In the genomic region with DNA sequence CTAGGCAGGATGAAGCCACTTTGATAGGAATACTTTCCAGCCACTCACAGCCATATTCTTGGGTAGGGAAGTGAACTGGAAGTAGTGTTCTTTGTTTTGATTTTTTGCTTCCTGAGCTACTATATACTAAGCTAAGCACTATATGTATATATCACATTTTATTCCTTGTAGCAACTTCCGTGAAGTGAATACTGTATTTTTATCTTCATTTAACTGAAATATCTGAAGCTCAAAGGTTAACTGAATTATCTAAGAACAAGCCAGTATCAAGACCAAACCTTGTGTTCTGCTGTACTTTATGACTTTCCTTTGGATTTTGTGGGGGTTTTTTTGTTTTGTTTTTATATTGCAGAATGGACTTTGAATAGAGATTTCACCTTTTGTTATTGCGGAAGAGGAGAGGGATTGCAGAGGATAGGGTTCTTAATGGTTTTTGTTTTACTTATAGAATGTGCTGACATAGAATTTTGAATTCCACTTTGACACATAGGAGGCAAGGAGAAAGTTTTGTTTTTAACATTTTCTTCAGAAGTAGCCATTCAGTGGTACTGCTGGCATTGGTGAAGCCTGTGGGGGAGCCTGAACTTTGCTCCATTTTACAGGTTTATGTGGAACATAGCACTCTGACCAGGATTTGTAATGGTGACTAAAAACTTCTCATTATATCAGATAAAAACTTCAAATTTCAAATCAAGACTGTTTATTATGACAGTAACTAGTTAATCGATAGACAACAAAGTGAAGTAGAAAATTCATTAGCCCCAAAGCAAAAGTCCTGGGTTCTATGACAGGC, we compare ENCODE assay signal across 19 cellular contexts. TPM values are rescaled to one million over a fixed set of nuclear protein-coding genes. Genes with fewer than 3 reads are reported as not detected.
A peak's percentile ranks its signal among the peaks of the same experiment; 100 is the strongest.
DNase-seq lines count a peak whose midpoint lies in the region; ATAC-seq lines count a peak whose summit lies in the region.
"Had no signal": no experiment of that assay in that cellular context is flagged by ENCODE, and none has a peak within 500 bp of the region (broad histone marks: within the 10 kb centered on the region; RNA-seq: fewer than 3 reads in every experiment).

No MANE protein-coding gene starts in this region.

- no peak for ATAC-seq in T-cell (replicated peaks in 1 of 4)
- ATAC-seq in naive thymus-derived CD8-positive, alpha-beta T cell = no peak
- ATAC-seq: HCT116, PC-3 had no signal

- H3K27me3 Mint-ChIP-seq in activated CD4-positive, alpha-beta T cell treated with anti-CD3 and anti-CD28 coated beads, Interleukin-2, amount 10 ng/mL, durations not matched to agents 7 days and 5 days = no peaks in the 10 kb centered on the region
- no peaks in the 10 kb centered on the region for H3K27me3 Mint-ChIP-seq in T-cell
- peaks cover 0 to 1% (median 0%) of the 10 kb centered on the region in 3 donors for H3K27me3 Mint-ChIP-seq in immature natural killer cell (ENCODE audit: low read depth in 3 of 3)
- H3K27me3 Mint-ChIP-seq in naive thymus-derived CD8-positive, alpha-beta T cell = no peaks in the 10 kb centered on the region

- POLR2A ChIA-PET in activated CD4-positive, alpha-beta T cell treated with anti-CD3 and anti-CD28 coated beads, Interleukin-2, amount 10 ng/mL, durations not matched to agents 7 days and 5 days (lab: Charles Lee) = no interaction called here
- POLR2A ChIA-PET in T-cell (lab: Charles Lee) = interaction anchor here (0.5 to 1.1 kb wide), 3 partner anchors 17 to 48 kb away, joined by 3 to 6 read pairs (median 4); no protein-coding TSS in a partner anchor
- POLR2A ChIA-PET in naive thymus-derived CD8-positive, alpha-beta T cell (lab: Charles Lee) = interaction anchor here (0.6 to 0.7 kb wide), 2 partner anchors 24 to 28 kb away, joined by 3 to 4 read pairs; a partner anchor contains a TSS

- no peak overlapping the region for H3K4me3 Mint-ChIP-seq in activated CD4-positive, alpha-beta T cell treated with anti-CD3 and anti-CD28 coated beads, Interleukin-2, amount 10 ng/mL, durations not matched to agents 7 days and 5 days
- H3K4me3 Mint-ChIP-seq in T-cell = no peak overlapping the region
- no peak overlapping the region for H3K4me3 Mint-ChIP-seq in immature natural killer cell
- no peak overlapping the region for H3K4me3 Mint-ChIP-seq in naive thymus-derived CD8-positive, alpha-beta T cell

- DNase-seq in activated CD4-positive, alpha-beta T cell treated with anti-CD3 and anti-CD28 coated beads, Interleukin-2, amount 10 ng/mL, durations not matched to agents 7 days and 5 days = no peak
- DNase-seq in activated CD4-positive, alpha-beta T cell treated with anti-CD3 and anti-CD28 coated beads for 4 hours = no peak
- no peak for DNase-seq in T-cell
- DNase-seq in immature natural killer cell = no peak
- DNase-seq in naive thymus-derived CD8-positive, alpha-beta T cell = no peak
- DNase-seq in SHP77 treated with DMSO at 0.1 percent for 48 hours (lab: John Stamatoyannopoulos, UW) = no peak
- no peak for DNase-seq in GOT3 (lab: John Stamatoyannopoulos, UW)
- no peak for DNase-seq in LoVo (ENCODE audit: low spot score)
- DNase-seq: DMS 273 treated with DMSO at 0.1 percent for 48 hours, GDM1, GM23248, KBM-7, NCI-H1436, NCI-H2029 treated with DMSO at 0.1 percent for 48 hours, NCI-H2171 treated with DMSO at 0.1 percent for 48 hours, NCI-H510A treated with DMSO at 0.1 percent for 48 hours, NCI-H82, PC-3 had no signal

- H3K27ac Mint-ChIP-seq in activated CD4-positive, alpha-beta T cell treated with anti-CD3 and anti-CD28 coated beads, Interleukin-2, amount 10 ng/mL, durations not matched to agents 7 days and 5 days = peak overlapping the region; percentile 50
- H3K27ac Mint-ChIP-seq in T-cell (peak overlapping the region; percentile 41 to 45), immature natural killer cell (peak overlapping the region; percentile 27 to 53 (median 42))
- peak overlapping the region in 8 of 10 donors; percentile 4 to 84 (median 59) for H3K27ac Mint-ChIP-seq in naive thymus-derived CD8-positive, alpha-beta T cell

- peaks cover 12% of the 10 kb centered on the region for H3K4me1 Mint-ChIP-seq in activated CD4-positive, alpha-beta T cell treated with anti-CD3 and anti-CD28 coated beads, Interleukin-2, amount 10 ng/mL, durations not matched to agents 7 days and 5 days
- H3K4me1 Mint-ChIP-seq in T-cell (peaks cover 4 to 12% (median 7%) of the 10 kb centered on the region in 3 donors), immature natural killer cell (peaks cover 26 to 46% of the 10 kb centered on the region in 2 donors)
- peaks cover 0 to 11% (median 6%) of the 10 kb centered on the region in 4 donors for H3K4me1 Mint-ChIP-seq in naive thymus-derived CD8-positive, alpha-beta T cell

- no peaks in the 10 kb centered on the region for H3K9me3 Mint-ChIP-seq in activated CD4-positive, alpha-beta T cell treated with anti-CD3 and anti-CD28 coated beads, Interleukin-2, amount 10 ng/mL, durations not matched to agents 7 days and 5 days
- H3K9me3 Mint-ChIP-seq in T-cell (no peaks in the 10 kb centered on the region), immature natural killer cell (no peaks in the 10 kb centered on the region)
- no peaks in the 10 kb centered on the region for H3K9me3 Mint-ChIP-seq in naive thymus-derived CD8-positive, alpha-beta T cell

- H3K36me3 Mint-ChIP-seq in activated CD4-positive, alpha-beta T cell treated with anti-CD3 and anti-CD28 coated beads, Interleukin-2, amount 10 ng/mL, durations not matched to agents 7 days and 5 days (ENCODE audit: low read depth) = peaks cover 65% of the 10 kb centered on the region
- H3K36me3 Mint-ChIP-seq in T-cell = peaks cover 28% of the 10 kb centered on the region
- peaks cover 7 to 32% (median 7%) of the 10 kb centered on the region in 3 donors for H3K36me3 Mint-ChIP-seq in immature natural killer cell
- H3K36me3 Mint-ChIP-seq in naive thymus-derived CD8-positive, alpha-beta T cell = peaks cover 0 to 73% (median 14%) of the 10 kb centered on the region in 3 donors

- CTCF ChIA-PET in activated CD4-positive, alpha-beta T cell treated with anti-CD3 and anti-CD28 coated beads, Interleukin-2, amount 10 ng/mL, durations not matched to agents 7 days and 5 days (lab: Charles Lee) = interaction anchor here (0.7 to 1.3 kb wide), 5 partner anchors 11 to 49 kb away, joined by 3 to 5 read pairs (median 3); a partner anchor contains a TSS
- CTCF ChIA-PET in T-cell (lab: Charles Lee) = interaction anchor here in 1 of 2 donors (1.3 kb wide), 1 partner anchor 17 kb away, joined by 3 read pairs; no protein-coding TSS in a partner anchor

RNA-seq across cellular contexts. Expression of a gene that starts 24.1 kb away (rescaled TPM):
- total RNA-seq in activated CD4-positive, alpha-beta T cell treated with anti-CD3 and anti-CD28 coated beads, Interleukin-2, amount 10 ng/mL, durations not matched to agents 7 days and 5 days = 10 to 100 TPM; 67.7 to 77.4 TPM
- 100 to 1,000 TPM in 1 of 5 donors, 10 to 100 TPM in 4; 61.3 to 103 (median 67.5) TPM for total RNA-seq in T-cell
- polyA plus RNA-seq in immature natural killer cell = 10 to 100 TPM; 33.3 to 42.8 (median 38.2) TPM
- 10 to 100 TPM; 78.3 to 90.1 TPM for total RNA-seq in naive thymus-derived CD8-positive, alpha-beta T cell
- polyA plus RNA-seq in naive thymus-derived CD8-positive, alpha-beta T cell = 100 to 1,000 TPM; 109 to 125 (median 113) TPM

RNA-seq across cellular contexts. Expression of a gene that starts 48.9 kb away (rescaled TPM):
- total RNA-seq in activated CD4-positive, alpha-beta T cell treated with anti-CD3 and anti-CD28 coated beads, Interleukin-2, amount 10 ng/mL, durations not matched to agents 7 days and 5 days = 10 to 100 TPM; 35.6 to 36.0 TPM
- 10 to 100 TPM; 33.6 to 70.1 (median 37.4) TPM for total RNA-seq in T-cell
- polyA plus RNA-seq in immature natural killer cell = 100 to 1,000 TPM in 2 of 3 donors, 10 to 100 TPM in 1; 73.0 to 132 (median 122) TPM
- 10 to 100 TPM; 46.3 to 49.7 TPM for total RNA-seq in naive thymus-derived CD8-positive, alpha-beta T cell
- 10 to 100 TPM; 49.1 to 62.1 (median 60.9) TPM for polyA plus RNA-seq in naive thymus-derived CD8-positive, alpha-beta T cell
